ENCODE assay signal across 9 cellular contexts in genomic region chr15:38565287-38565670, GRCh38. TPM values are rescaled to one million over a fixed set of nuclear protein-coding genes. Genes with fewer than 3 reads are reported as not detected.
A peak's percentile ranks its signal among the peaks of the same experiment; 100 is the strongest.
DNase-seq lines count a peak whose midpoint lies in the region; ATAC-seq and TF ChIP-seq lines count a peak whose summit lies in the region.
"Had no signal": no experiment of that assay in that cellular context is flagged by ENCODE, and none has a peak within 500 bp of the region (broad histone marks: within the 10 kb centered on the region; RNA-seq: fewer than 3 reads in every experiment).

No MANE protein-coding gene starts in this region.

- no peaks in the 10 kb centered on the region for H3F3A ChIP-seq in SK-N-SH (replicated peaks; ENCODE audit: insufficient read depth)
- H3F3A ChIP-seq in PC-9 (ENCODE audit: insufficient read depth, low read depth): no peaks in the 10 kb centered on the region
- no peaks in the 10 kb centered on the region for H3F3A ChIP-seq in smooth muscle cell (ENCODE audit: low read depth)

- no peak for TF ChIP-seq EP300 in SK-N-SH (IDR thresholded peaks at IDR 0.05; ENCODE audit: borderline replicate concordance in 1 of 2, low read depth in 1 of 2, low read length in 1 of 2)

- H3K27me3 ChIP-seq in SK-N-SH (ENCODE audit: insufficient read depth): peaks cover 6% of the 10 kb centered on the region; the same call in 1 of the 2 replicates
- H3K27me3 ChIP-seq in PC-9 (ENCODE audit: insufficient read depth, low read depth): no peaks in the 10 kb centered on the region
- peaks cover 52% of the 10 kb centered on the region for H3K27me3 ChIP-seq in hepatocyte
- H3K27me3 ChIP-seq in smooth muscle cell (ENCODE audit: low read depth): peaks cover 59% of the 10 kb centered on the region

- no peak for TF ChIP-seq RAD21 in SK-N-SH (IDR thresholded peaks at IDR 0.05; ENCODE audit: low read length)

- POLR2A ChIA-PET in SK-N-SH (lab: Yijun Ruan, JAX): no interaction called here
- POLR2A ChIA-PET in PC-9 (lab: Charles Lee; ENCODE audit: unreplicated experiment): no interaction called here

- H3K4me1 ChIP-seq in SK-N-SH (ENCODE audit: control insufficient read depth in 1 of 2, insufficient read depth in 2 of 2, low read depth in 1 of 2, low read length in 1 of 2) (peaks cover 0 to 8% of the 10 kb centered on the region in 2 experiments; a peak in 1 of 4 replicates), PC-9 (replicated peaks; ENCODE audit: insufficient read depth) (no peaks in the 10 kb centered on the region), hepatocyte (ENCODE audit: insufficient read depth) (no peaks in the 10 kb centered on the region), smooth muscle cell (ENCODE audit: low read depth) (no peaks in the 10 kb centered on the region)

- no peak for ATAC-seq in SK-N-SH treated with all-trans-retinoic acid at 6 μM for 48 hours
- no peak for ATAC-seq in HG03354 (IDR thresholded peaks at IDR 0.05; ENCODE audit: poor library complexity, severe bottlenecking, unreplicated experiment)
- no peak for ATAC-seq in GM18498 (IDR thresholded peaks at IDR 0.05; ENCODE audit: unreplicated experiment)

- H4K20me1 ChIP-seq in SK-N-SH (ENCODE audit: insufficient read depth): no peaks in the 10 kb centered on the region
- no peaks in the 10 kb centered on the region for H4K20me1 ChIP-seq in PC-9 (ENCODE audit: insufficient read depth)
- H4K20me1 ChIP-seq in hepatocyte (ENCODE audit: insufficient read depth, poor library complexity, severe bottlenecking): no peaks in the 10 kb centered on the region
- no peaks in the 10 kb centered on the region for H4K20me1 ChIP-seq in smooth muscle cell (ENCODE audit: low read depth)

- H3K9me2 ChIP-seq in SK-N-SH (no peaks in the 10 kb centered on the region), PC-9 (ENCODE audit: insufficient read depth) (no peaks in the 10 kb centered on the region), hepatocyte (replicated peaks; ENCODE audit: insufficient read depth) (no peaks in the 10 kb centered on the region)

- H3K4me3 ChIP-seq in SK-N-SH (ENCODE audit: low read depth in 2 of 2, low read length in 1 of 2) (peak overlapping the region in 1 of 2 experiments; percentile 63; a peak in 1 of 4 replicates), PC-9 (no peak overlapping the region; the same call in 1 of the 2 replicates), hepatocyte (no peak overlapping the region), smooth muscle cell (peak overlapping the region; percentile 73)

- DNase-seq in SK-N-SH (no peak), PC-9 (no peak), hepatocyte (ENCODE audit: low spot score) (no peak), smooth muscle cell (lab: John Stamatoyannopoulos, UW; ENCODE audit: unreplicated experiment) (no peak), UCSD-AML1 (lab: John Stamatoyannopoulos, UW; ENCODE audit: unreplicated experiment) (no peak)

- intact Hi-C loops in PC-9 (cut with micrococcal nuclease; ENCODE audit: unreplicated experiment): loop anchor here (10.0 kb wide), 1 partner anchor 90 kb away; no protein-coding TSS in a partner anchor

- H2AFZ ChIP-seq in SK-N-SH (ENCODE audit: low read depth): no peak overlapping the region
- H2AFZ ChIP-seq in PC-9: no peak overlapping the region
- no peak overlapping the region for H2AFZ ChIP-seq in hepatocyte
- H2AFZ ChIP-seq in smooth muscle cell (ENCODE audit: low read depth): no peak overlapping the region

- H3K36me3 ChIP-seq in SK-N-SH (replicated peaks in 1 of 2; ENCODE audit: control insufficient read depth in 1 of 2, insufficient read depth in 2 of 2, low read length in 1 of 2): no peaks in the 10 kb centered on the region
- no peaks in the 10 kb centered on the region for H3K36me3 ChIP-seq in PC-9 (ENCODE audit: low read depth)
- no peaks in the 10 kb centered on the region for H3K36me3 ChIP-seq in hepatocyte (replicated peaks; ENCODE audit: insufficient read depth, low read depth)
- no peaks in the 10 kb centered on the region for H3K36me3 ChIP-seq in smooth muscle cell (ENCODE audit: low read depth)

- no TSS peak for BruUV-seq in PC-9 (replicated peaks; lab: Mats Ljungman, UMichigan)

- no peak overlapping the region for H3K9ac ChIP-seq in SK-N-SH
- no peak overlapping the region for H3K9ac ChIP-seq in smooth muscle cell (ENCODE audit: low read depth)

- no peak for TF ChIP-seq CTCF in SK-N-SH (IDR thresholded peaks at IDR 0.05)
- TF ChIP-seq CTCF in PC-9 (conservative IDR thresholded peaks at IDR 0.05): no peak
- no peak for TF ChIP-seq CTCF in hepatocyte (IDR thresholded peaks at IDR 0.05; ENCODE audit: poor library complexity)
- TF ChIP-seq CTCF in smooth muscle cell (IDR thresholded peaks at IDR 0.05; ENCODE audit: borderline replicate concordance, insufficient read depth, poor library complexity, severe bottlenecking): no peak

- H3K9me3 ChIP-seq in SK-N-SH (no peaks in the 10 kb centered on the region), PC-9 (ENCODE audit: insufficient read depth, low read depth) (no peaks in the 10 kb centered on the region), hepatocyte (ENCODE audit: low read depth) (no peaks in the 10 kb centered on the region), smooth muscle cell (replicated peaks; ENCODE audit: low read depth) (no peaks in the 10 kb centered on the region)

- CTCF ChIA-PET in SK-N-SH (lab: Yijun Ruan, JAX): interaction anchor here (0.9 to 7.7 kb wide), 8 partner anchors 12 to 133 kb away, joined by 3 to 110 read pairs (median 14); no protein-coding TSS in a partner anchor
- CTCF ChIA-PET in PC-9 (lab: Charles Lee): no interaction called here

- H3K79me2 ChIP-seq in SK-N-SH (ENCODE audit: insufficient read depth): no peaks in the 10 kb centered on the region
- no peaks in the 10 kb centered on the region for H3K79me2 ChIP-seq in PC-9 (ENCODE audit: low read depth)
- no peaks in the 10 kb centered on the region for H3K79me2 ChIP-seq in hepatocyte
- H3K79me2 ChIP-seq in smooth muscle cell (ENCODE audit: low read depth): no peaks in the 10 kb centered on the region

- H3K27ac ChIP-seq in SK-N-SH (ENCODE audit: low read depth in 2 of 2, low read length in 1 of 2) (no peak overlapping the region), PC-9 (no peak overlapping the region), hepatocyte (no peak overlapping the region), smooth muscle cell (ENCODE audit: low read depth) (no peak overlapping the region)
- H3K27ac ChIP-seq: 22Rv1 had no signal

- H3K4me2 ChIP-seq in SK-N-SH (peak overlapping the region; percentile 77), PC-9 (peak overlapping the region; percentile 68; the same call in 1 of the 2 replicates), hepatocyte (peak overlapping the region; percentile 100), smooth muscle cell (peak overlapping the region; percentile 98)

- WGBS in SK-N-SH (ENCODE audit: low lambda C conversion rate): 88% methylated on average over 9 of the region's 16 CpGs
- 52% methylated on average over 16 of the region's 16 CpGs for WGBS in hepatocyte (ENCODE audit: low lambda C conversion rate, missing lambda C conversion rate)
- WGBS in smooth muscle cell (ENCODE audit: low lambda C conversion rate): 47% methylated on average over 16 of the region's 16 CpGs

TF ChIP-seq in SK-N-SH, 30 proteins besides CTCF, POLR2A, EP300 and RAD21 (continues in another document):
- no peak for TF ChIP-seq MAX (IDR thresholded peaks at IDR 0.05; ENCODE audit: low read depth)
- no peak for TF ChIP-seq POLR2AphosphoS5 (IDR thresholded peaks at IDR 0.05; ENCODE audit: low read depth, low read length)
- no peak for TF ChIP-seq USF2 (IDR thresholded peaks at IDR 0.05; ENCODE audit: borderline replicate concordance, low read depth, low read length)
- TF ChIP-seq TCF12 (IDR thresholded peaks at IDR 0.05): no peak
- TF ChIP-seq RFX5 (IDR thresholded peaks at IDR 0.05; ENCODE audit: low read length): no peak
- TF ChIP-seq SMC3 (IDR thresholded peaks at IDR 0.05; ENCODE audit: low read depth, low read length): no peak
- no peak for TF ChIP-seq RXRA (IDR thresholded peaks at IDR 0.05; ENCODE audit: borderline replicate concordance, low read depth)

TF ChIP-seq in SK-N-SH treated with all-trans-retinoic acid at 6 μM for 48 hours, 23 proteins besides CTCF, POLR2A, EP300 and RAD21 (continues in another document):
- no peak for TF ChIP-seq PATZ1 (CRISPR knock-in tag; IDR thresholded peaks at IDR 0.05; ENCODE audit: borderline replicate concordance)
- no peak for TF ChIP-seq ARNTL (CRISPR knock-in tag; IDR thresholded peaks at IDR 0.05; ENCODE audit: borderline replicate concordance, low read depth)
- no peak for TF ChIP-seq TCF4 (CRISPR knock-in tag; IDR thresholded peaks at IDR 0.05; ENCODE audit: borderline replicate concordance)
- no peak for TF ChIP-seq SNAI2 (CRISPR knock-in tag; IDR thresholded peaks at IDR 0.05)

RNA-seq across cellular contexts. Expression of gene RASGRP1, which starts 0.7 kb away (rescaled TPM):
- polyA plus RNA-seq in SK-N-SH (2012; rRNA removed): 0.03 and 0.10 TPM in 2 replicates
- polyA plus RNA-seq in SK-N-SH (2012; cell fraction: cytosol; rRNA removed): 0.06 and 0.09 TPM in 2 replicates
- polyA plus RNA-seq in SK-N-SH (2012; cell fraction: nucleus; rRNA removed): 0.13 and 0.15 TPM in 2 replicates
- 0.39 and 1.5 TPM in 2 replicates for total RNA-seq in PC-9 (2021)
- total RNA-seq in hepatocyte: 0.53 and 2.4 TPM in 2 replicates
- polyA plus RNA-seq in hepatocyte: 0.41 and 1.3 TPM in 2 replicates
- 9.5 and 10.0 TPM in 2 replicates for total RNA-seq in smooth muscle cell
- polyA plus RNA-seq in smooth muscle cell: 0.97 and 7.8 TPM in 2 replicates
